2 cellular contexts compared by ENCODE assay signal in the genomic region with DNA sequence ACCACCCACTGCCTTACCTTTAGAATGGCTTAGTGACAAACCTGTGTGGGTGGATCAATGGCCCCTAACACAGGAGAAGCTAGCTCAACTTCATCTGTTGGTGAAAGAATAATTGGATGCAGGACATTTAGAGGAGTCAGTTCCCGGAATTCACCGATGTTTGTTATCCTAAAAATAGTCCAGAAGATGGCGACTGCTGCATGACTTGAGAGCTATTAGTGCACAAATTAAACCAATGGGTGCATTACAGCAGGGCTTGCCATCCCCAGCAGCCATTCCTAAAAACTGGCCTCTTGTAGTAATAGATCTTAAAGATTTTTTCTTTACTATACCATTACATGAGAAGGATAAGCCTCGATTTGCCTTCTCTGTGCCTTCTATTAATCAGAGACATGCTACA.
TF ChIP-seq lines count a peak whose summit lies in the region.

No MANE protein-coding gene starts in this region.

TF ChIP-seq in GM23338, 12 proteins besides CTCF, POLR2A, EP300 and RAD21 (continued from another document):
- TF ChIP-seq POLR2AphosphoS5 (IDR thresholded peaks at IDR 0.05; ENCODE audit: low read depth) = no peak
- TF ChIP-seq CREB1 (CRISPR knock-in tag; IDR thresholded peaks at IDR 0.05; ENCODE audit: low read depth) = no peak
- TF ChIP-seq, protein P1, sequence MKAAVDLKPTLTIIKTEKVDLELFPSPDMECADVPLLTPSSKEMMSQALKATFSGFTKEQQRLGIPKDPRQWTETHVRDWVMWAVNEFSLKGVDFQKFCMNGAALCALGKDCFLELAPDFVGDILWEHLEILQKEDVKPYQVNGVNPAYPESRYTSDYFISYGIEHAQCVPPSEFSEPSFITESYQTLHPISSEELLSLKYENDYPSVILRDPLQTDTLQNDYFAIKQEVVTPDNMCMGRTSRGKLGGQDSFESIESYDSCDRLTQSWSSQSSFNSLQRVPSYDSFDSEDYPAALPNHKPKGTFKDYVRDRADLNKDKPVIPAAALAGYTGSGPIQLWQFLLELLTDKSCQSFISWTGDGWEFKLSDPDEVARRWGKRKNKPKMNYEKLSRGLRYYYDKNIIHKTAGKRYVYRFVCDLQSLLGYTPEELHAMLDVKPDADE (IDR thresholded peaks at IDR 0.05) = no peak
- TF ChIP-seq STAT1 (IDR thresholded peaks at IDR 0.05; ENCODE audit: unreplicated experiment) = no peak
- no peak for TF ChIP-seq NANOG (IDR thresholded peaks at IDR 0.05; ENCODE audit: borderline replicate concordance)
- TF ChIP-seq, protein P2, sequence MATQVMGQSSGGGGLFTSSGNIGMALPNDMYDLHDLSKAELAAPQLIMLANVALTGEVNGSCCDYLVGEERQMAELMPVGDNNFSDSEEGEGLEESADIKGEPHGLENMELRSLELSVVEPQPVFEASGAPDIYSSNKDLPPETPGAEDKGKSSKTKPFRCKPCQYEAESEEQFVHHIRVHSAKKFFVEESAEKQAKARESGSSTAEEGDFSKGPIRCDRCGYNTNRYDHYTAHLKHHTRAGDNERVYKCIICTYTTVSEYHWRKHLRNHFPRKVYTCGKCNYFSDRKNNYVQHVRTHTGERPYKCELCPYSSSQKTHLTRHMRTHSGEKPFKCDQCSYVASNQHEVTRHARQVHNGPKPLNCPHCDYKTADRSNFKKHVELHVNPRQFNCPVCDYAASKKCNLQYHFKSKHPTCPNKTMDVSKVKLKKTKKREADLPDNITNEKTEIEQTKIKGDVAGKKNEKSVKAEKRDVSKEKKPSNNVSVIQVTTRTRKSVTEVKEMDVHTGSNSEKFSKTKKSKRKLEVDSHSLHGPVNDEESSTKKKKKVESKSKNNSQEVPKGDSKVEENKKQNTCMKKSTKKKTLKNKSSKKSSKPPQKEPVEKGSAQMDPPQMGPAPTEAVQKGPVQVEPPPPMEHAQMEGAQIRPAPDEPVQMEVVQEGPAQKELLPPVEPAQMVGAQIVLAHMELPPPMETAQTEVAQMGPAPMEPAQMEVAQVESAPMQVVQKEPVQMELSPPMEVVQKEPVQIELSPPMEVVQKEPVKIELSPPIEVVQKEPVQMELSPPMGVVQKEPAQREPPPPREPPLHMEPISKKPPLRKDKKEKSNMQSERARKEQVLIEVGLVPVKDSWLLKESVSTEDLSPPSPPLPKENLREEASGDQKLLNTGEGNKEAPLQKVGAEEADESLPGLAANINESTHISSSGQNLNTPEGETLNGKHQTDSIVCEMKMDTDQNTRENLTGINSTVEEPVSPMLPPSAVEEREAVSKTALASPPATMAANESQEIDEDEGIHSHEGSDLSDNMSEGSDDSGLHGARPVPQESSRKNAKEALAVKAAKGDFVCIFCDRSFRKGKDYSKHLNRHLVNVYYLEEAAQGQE (IDR thresholded peaks at IDR 0.05; ENCODE audit: unreplicated experiment) = no peak
- TF ChIP-seq, protein P3, sequence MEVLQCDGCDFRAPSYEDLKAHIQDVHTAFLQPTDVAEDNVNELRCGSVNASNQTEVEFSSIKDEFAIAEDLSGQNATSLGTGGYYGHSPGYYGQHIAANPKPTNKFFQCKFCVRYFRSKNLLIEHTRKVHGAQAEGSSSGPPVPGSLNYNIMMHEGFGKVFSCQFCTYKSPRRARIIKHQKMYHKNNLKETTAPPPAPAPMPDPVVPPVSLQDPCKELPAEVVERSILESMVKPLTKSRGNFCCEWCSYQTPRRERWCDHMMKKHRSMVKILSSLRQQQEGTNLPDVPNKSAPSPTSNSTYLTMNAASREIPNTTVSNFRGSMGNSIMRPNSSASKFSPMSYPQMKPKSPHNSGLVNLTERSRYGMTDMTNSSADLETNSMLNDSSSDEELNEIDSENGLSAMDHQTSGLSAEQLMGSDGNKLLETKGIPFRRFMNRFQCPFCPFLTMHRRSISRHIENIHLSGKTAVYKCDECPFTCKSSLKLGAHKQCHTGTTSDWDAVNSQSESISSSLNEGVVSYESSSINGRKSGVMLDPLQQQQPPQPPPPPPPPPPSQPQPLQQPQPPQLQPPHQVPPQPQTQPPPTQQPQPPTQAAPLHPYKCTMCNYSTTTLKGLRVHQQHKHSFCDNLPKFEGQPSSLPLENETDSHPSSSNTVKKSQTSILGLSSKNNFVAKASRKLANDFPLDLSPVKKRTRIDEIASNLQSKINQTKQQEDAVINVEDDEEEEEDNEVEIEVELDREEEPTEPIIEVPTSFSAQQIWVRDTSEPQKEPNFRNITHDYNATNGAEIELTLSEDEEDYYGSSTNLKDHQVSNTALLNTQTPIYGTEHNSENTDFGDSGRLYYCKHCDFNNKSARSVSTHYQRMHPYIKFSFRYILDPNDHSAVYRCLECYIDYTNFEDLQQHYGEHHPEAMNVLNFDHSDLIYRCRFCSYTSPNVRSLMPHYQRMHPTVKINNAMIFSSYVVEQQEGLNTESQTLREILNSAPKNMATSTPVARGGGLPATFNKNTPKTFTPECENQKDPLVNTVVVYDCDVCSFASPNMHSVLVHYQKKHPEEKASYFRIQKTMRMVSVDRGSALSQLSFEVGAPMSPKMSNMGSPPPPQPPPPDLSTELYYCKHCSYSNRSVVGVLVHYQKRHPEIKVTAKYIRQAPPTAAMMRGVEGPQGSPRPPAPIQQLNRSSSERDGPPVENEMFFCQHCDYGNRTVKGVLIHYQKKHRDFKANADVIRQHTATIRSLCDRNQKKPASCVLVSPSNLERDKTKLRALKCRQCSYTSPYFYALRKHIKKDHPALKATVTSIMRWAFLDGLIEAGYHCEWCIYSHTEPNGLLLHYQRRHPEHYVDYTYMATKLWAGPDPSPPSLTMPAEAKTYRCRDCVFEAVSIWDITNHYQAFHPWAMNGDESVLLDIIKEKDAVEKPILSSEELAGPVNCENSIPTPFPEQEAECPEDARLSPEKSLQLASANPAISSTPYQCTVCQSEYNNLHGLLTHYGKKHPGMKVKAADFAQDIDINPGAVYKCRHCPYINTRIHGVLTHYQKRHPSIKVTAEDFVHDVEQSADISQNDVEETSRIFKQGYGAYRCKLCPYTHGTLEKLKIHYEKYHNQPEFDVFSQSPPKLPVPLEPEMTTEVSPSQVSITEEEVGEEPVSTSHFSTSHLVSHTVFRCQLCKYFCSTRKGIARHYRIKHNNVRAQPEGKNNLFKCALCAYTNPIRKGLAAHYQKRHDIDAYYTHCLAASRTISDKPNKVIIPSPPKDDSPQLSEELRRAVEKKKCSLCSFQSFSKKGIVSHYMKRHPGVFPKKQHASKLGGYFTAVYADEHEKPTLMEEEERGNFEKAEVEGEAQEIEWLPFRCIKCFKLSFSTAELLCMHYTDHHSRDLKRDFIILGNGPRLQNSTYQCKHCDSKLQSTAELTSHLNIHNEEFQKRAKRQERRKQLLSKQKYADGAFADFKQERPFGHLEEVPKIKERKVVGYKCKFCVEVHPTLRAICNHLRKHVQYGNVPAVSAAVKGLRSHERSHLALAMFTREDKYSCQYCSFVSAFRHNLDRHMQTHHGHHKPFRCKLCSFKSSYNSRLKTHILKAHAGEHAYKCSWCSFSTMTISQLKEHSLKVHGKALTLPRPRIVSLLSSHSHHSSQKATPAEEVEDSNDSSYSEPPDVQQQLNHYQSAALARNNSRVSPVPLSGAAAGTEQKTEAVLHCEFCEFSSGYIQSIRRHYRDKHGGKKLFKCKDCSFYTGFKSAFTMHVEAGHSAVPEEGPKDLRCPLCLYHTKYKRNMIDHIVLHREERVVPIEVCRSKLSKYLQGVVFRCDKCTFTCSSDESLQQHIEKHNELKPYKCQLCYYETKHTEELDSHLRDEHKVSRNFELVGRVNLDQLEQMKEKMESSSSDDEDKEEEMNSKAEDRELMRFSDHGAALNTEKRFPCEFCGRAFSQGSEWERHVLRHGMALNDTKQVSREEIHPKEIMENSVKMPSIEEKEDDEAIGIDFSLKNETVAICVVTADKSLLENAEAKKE (CRISPR knock-in tag; IDR thresholded peaks at IDR 0.05) = no peak
- TF ChIP-seq EZH2phosphoT487 (IDR thresholded peaks at IDR 0.05; ENCODE audit: unreplicated experiment) = no peak

TF ChIP-seq in liver, 16 proteins besides CTCF, POLR2A, EP300 and RAD21 (continued from another document):
- TF ChIP-seq, protein P2 (IDR thresholded peaks at IDR 0.05) = no peak
- TF ChIP-seq TAF1 (conservative IDR thresholded peaks at IDR 0.05) = no peak
- TF ChIP-seq GABPA (IDR thresholded peaks at IDR 0.05 in 1 of 2, conservative IDR thresholded peaks at IDR 0.05 in 1 of 2) = no peak
- no peak for TF ChIP-seq SP1 (IDR thresholded peaks at IDR 0.05)
- TF ChIP-seq, protein P4, sequence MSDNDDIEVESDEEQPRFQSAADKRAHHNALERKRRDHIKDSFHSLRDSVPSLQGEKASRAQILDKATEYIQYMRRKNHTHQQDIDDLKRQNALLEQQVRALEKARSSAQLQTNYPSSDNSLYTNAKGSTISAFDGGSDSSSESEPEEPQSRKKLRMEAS (IDR thresholded peaks at IDR 0.05) = no peak
- TF ChIP-seq JUND (IDR thresholded peaks at IDR 0.05) = no peak
- no peak for TF ChIP-seq FOXA1 (IDR thresholded peaks at IDR 0.05)
- TF ChIP-seq, protein P5, sequence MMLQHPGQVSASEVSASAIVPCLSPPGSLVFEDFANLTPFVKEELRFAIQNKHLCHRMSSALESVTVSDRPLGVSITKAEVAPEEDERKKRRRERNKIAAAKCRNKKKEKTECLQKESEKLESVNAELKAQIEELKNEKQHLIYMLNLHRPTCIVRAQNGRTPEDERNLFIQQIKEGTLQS (IDR thresholded peaks at IDR 0.05) = no peak
- TF ChIP-seq NR2F2 (IDR thresholded peaks at IDR 0.05) = no peak
- TF ChIP-seq YY1 (IDR thresholded peaks at IDR 0.05) = no peak
- TF ChIP-seq HNF4G (IDR thresholded peaks at IDR 0.05) = no peak
- TF ChIP-seq, protein P6, sequence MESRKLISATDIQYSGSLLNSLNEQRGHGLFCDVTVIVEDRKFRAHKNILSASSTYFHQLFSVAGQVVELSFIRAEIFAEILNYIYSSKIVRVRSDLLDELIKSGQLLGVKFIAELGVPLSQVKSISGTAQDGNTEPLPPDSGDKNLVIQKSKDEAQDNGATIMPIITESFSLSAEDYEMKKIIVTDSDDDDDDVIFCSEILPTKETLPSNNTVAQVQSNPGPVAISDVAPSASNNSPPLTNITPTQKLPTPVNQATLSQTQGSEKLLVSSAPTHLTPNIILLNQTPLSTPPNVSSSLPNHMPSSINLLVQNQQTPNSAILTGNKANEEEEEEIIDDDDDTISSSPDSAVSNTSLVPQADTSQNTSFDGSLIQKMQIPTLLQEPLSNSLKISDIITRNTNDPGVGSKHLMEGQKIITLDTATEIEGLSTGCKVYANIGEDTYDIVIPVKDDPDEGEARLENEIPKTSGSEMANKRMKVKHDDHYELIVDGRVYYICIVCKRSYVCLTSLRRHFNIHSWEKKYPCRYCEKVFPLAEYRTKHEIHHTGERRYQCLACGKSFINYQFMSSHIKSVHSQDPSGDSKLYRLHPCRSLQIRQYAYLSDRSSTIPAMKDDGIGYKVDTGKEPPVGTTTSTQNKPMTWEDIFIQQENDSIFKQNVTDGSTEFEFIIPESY (IDR thresholded peaks at IDR 0.05) = no peak
- TF ChIP-seq EGR1 (IDR thresholded peaks at IDR 0.05; ENCODE audit: low read depth in 2 of 2) = no peak
- TF ChIP-seq FOXA2 (IDR thresholded peaks at IDR 0.05) = no peak
- no peak for TF ChIP-seq RXRA (IDR thresholded peaks at IDR 0.05)
